1 cellular context compared by ENCODE assay signal in genomic region chr1:9553736-9554144, GRCh38.
TF ChIP-seq lines count a peak whose summit lies in the region.

No MANE protein-coding gene starts in this region.

TF ChIP-seq in HepG2, 621 proteins besides CTCF, POLR2A, EP300 and RAD21 (continued from another document and continues in another):
- TF ChIP-seq TRIM22 (IDR thresholded peaks at IDR 0.05) (no peak), ZNF850 (CRISPR knock-in tag; conservative IDR thresholded peaks at IDR 0.05) (no peak), ONECUT2 (CRISPR knock-in tag; IDR thresholded peaks at IDR 0.05) (0 out of 2 replicates have a peak, but pooled peaks have one; percentile 43), ZNF337 (CRISPR knock-in tag; IDR thresholded peaks at IDR 0.05; ENCODE audit: borderline replicate concordance, low read depth) (no peak), ZNF564 (CRISPR knock-in tag; IDR thresholded peaks at IDR 0.05) (peak; percentile 27; the same call in 1 of the 2 replicates), ZMAT3 (CRISPR knock-in tag; conservative IDR thresholded peaks at IDR 0.05) (peak; percentile 27; the same call in 1 of the 2 replicates), ZNF275 (CRISPR knock-in tag; IDR thresholded peaks at IDR 0.05; ENCODE audit: borderline replicate concordance) (no peak), ZNF772 (CRISPR knock-in tag; IDR thresholded peaks at IDR 0.05) (peak; percentile 59; the same call in 1 of the 2 replicates), ZNF496 (CRISPR knock-in tag; IDR thresholded peaks at IDR 0.05; ENCODE audit: insufficient replicate concordance) (no peak), ZNF775 (CRISPR knock-in tag; IDR thresholded peaks at IDR 0.05; ENCODE audit: borderline replicate concordance) (peak; percentile 23; the same call in 1 of the 2 replicates), ZFP37 (CRISPR knock-in tag; IDR thresholded peaks at IDR 0.05; ENCODE audit: borderline replicate concordance) (no peak), ZNF660 (CRISPR knock-in tag; IDR thresholded peaks at IDR 0.05; ENCODE audit: borderline replicate concordance, low read depth) (no peak), FLYWCH1 (CRISPR knock-in tag; IDR thresholded peaks at IDR 0.05) (no peak), ZKSCAN8 (CRISPR knock-in tag; IDR thresholded peaks at IDR 0.05; ENCODE audit: borderline replicate concordance) (peak; percentile 83), ZNF24 (IDR thresholded peaks at IDR 0.05) (no peak), REST (IDR thresholded peaks at IDR 0.05; ENCODE audit: borderline replicate concordance in 1 of 2, low read depth in 1 of 2, low read length in 2 of 2) (0 out of 4 replicates have a peak, but pooled peaks of 1 of the 2 experiments have one; percentile 14), DMTF1 (CRISPR knock-in tag; IDR thresholded peaks at IDR 0.05) (no peak), ZNF362 (CRISPR knock-in tag; IDR thresholded peaks at IDR 0.05; ENCODE audit: borderline replicate concordance) (peak; percentile 90; the same call in 1 of the 2 replicates), RFXAP (CRISPR knock-in tag; IDR thresholded peaks at IDR 0.05; ENCODE audit: borderline replicate concordance) (peak; percentile 94), ZNF251 (CRISPR knock-in tag; IDR thresholded peaks at IDR 0.05) (no peak), ZNF460 (CRISPR knock-in tag; IDR thresholded peaks at IDR 0.05; ENCODE audit: borderline replicate concordance) (0 out of 2 replicates have a peak, but pooled peaks have one; percentile 7), NCOA2 (CRISPR knock-in tag; IDR thresholded peaks at IDR 0.05) (peak; percentile 99), HHEX (CRISPR knock-in tag; IDR thresholded peaks at IDR 0.05) (peak; percentile 88), IRF2 (CRISPR knock-in tag; IDR thresholded peaks at IDR 0.05) (peak; percentile 84), RARA (CRISPR knock-in tag; IDR thresholded peaks at IDR 0.05) (peak; percentile 97), FOXA1 (IDR thresholded peaks at IDR 0.05) (peak; percentile 44; the same call in 1 of the 2 replicates), FOXA1 (CRISPR knock-in tag; IDR thresholded peaks at IDR 0.05) (peak; percentile 96), DNMT1 (CRISPR knock-in tag; IDR thresholded peaks at IDR 0.05) (no peak), PHB2 (IDR thresholded peaks at IDR 0.05; ENCODE audit: partially characterized antibody) (no peak), ZNF792 (CRISPR knock-in tag; IDR thresholded peaks at IDR 0.05) (peak; percentile 89), TCF7 (IDR thresholded peaks at IDR 0.05; ENCODE audit: low read depth) (peak; percentile 95), ZNF672 (CRISPR knock-in tag; IDR thresholded peaks at IDR 0.05) (peak; percentile 42; the same call in 1 of the 2 replicates), ATF3 (CRISPR knock-in tag; IDR thresholded peaks at IDR 0.05) (peak; percentile 85), ZNF34 (CRISPR knock-in tag; IDR thresholded peaks at IDR 0.05; ENCODE audit: borderline replicate concordance) (no peak), ZNF333 (CRISPR knock-in tag; IDR thresholded peaks at IDR 0.05; ENCODE audit: borderline replicate concordance) (no peak), ATF1 (CRISPR knock-in tag; IDR thresholded peaks at IDR 0.05) (peak; percentile 84), ZNF879 (CRISPR knock-in tag; IDR thresholded peaks at IDR 0.05) (no peak), ZHX2 (IDR thresholded peaks at IDR 0.05; ENCODE audit: low read depth) (no peak), ZHX2 (CRISPR knock-in tag; IDR thresholded peaks at IDR 0.05; ENCODE audit: borderline replicate concordance) (no peak), MBNL3 (CRISPR knock-in tag; conservative IDR thresholded peaks at IDR 0.05) (no peak), YEATS2 (CRISPR knock-in tag; IDR thresholded peaks at IDR 0.05; ENCODE audit: borderline replicate concordance) (peak; percentile 76; the same call in 1 of the 2 replicates), KLF9 (CRISPR knock-in tag; IDR thresholded peaks at IDR 0.05; ENCODE audit: low read depth) (no peak), ZNF678 (CRISPR knock-in tag; IDR thresholded peaks at IDR 0.05) (no peak), ZNF543 (CRISPR knock-in tag; IDR thresholded peaks at IDR 0.05) (no peak), ZNF569 (CRISPR knock-in tag; IDR thresholded peaks at IDR 0.05; ENCODE audit: borderline replicate concordance) (no peak), IRF1 (CRISPR knock-in tag; IDR thresholded peaks at IDR 0.05; ENCODE audit: low read depth) (no peak), TFDP2 (CRISPR knock-in tag; IDR thresholded peaks at IDR 0.05) (no peak; the same call in 1 of the 2 replicates), SP2 (CRISPR knock-in tag; IDR thresholded peaks at IDR 0.05) (no peak), ZNF607 (CRISPR knock-in tag; IDR thresholded peaks at IDR 0.05; ENCODE audit: borderline replicate concordance) (0 out of 2 replicates have a peak, but pooled peaks have one; percentile 56), CCDC6 (CRISPR knock-in tag; IDR thresholded peaks at IDR 0.05) (peak; percentile 63; the same call in 1 of the 2 replicates), PTBP1 (IDR thresholded peaks at IDR 0.05; ENCODE audit: low read depth, low read length, poor library complexity, severe bottlenecking) (no peak), NFYC (CRISPR knock-in tag; IDR thresholded peaks at IDR 0.05) (peak; percentile 45; the same call in 1 of the 2 replicates)
